Comparison of ENCODE assay signal across 23 cellular contexts in the genomic region with DNA sequence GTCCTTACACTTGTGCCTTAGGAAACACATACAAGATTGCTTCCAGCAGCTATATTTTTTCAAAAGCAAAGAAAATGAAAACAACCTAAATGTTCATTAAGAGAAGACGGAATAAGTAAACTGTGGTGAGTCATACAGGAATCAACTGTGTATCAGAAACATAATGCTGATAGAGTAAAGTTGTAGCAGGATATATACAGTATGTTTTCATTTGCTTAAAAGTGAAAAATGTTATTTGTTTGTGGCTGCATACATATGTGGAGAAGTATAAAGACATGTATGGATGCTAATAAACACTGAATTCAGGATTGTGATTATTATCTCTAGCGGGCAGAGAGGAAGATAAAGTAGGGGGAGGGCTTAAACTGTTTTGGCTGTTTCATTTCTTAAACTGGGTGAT. TPM values are rescaled to one million over a fixed set of nuclear protein-coding genes. Genes with fewer than 3 reads are reported as not detected.
DNase-seq lines count a peak whose midpoint lies in the region; ATAC-seq, FAIRE-seq and TF ChIP-seq lines count a peak whose summit lies in the region.
"Had no signal": no experiment of that assay in that cellular context is flagged by ENCODE, and none has a peak within 500 bp of the region (broad histone marks: within the 10 kb centered on the region; RNA-seq: fewer than 3 reads in every experiment).

No MANE protein-coding gene starts in this region.

- H3K9ac ChIP-seq in SK-N-MC (ENCODE audit: insufficient read length) = no peak overlapping the region

- POLR2A ChIA-PET in activated CD8-positive, alpha-beta T cell treated with anti-CD3 and anti-CD28 coated beads for 36 hours (lab: Charles Lee) = interaction anchor here (0.8 kb wide), 1 partner anchor 52 kb away, joined by 3 read pairs; no protein-coding TSS in a partner anchor
- POLR2A ChIA-PET in activated CD8-positive, alpha-beta T cell treated with anti-CD3 and anti-CD28 coated beads, Interleukin-2, amount 10 ng/mL, durations not matched to agents 7 days and 5 days (lab: Charles Lee) = no interaction called here

- FAIRE-seq in RCC 7860 (lab: Jason Lieb, UNC) = no peak
- FAIRE-seq: frontal cortex, GM12892 had no signal

- no peak for ATAC-seq in activated CD8-positive, alpha-beta T cell treated with anti-CD3 and anti-CD28 coated beads for 36 hours
- ATAC-seq in activated CD8-positive, alpha-beta T cell treated with anti-CD3 and anti-CD28 coated beads, Interleukin-2, amount 10 ng/mL, durations not matched to agents 7 days and 5 days = no peak
- ATAC-seq: left colon had no signal

- H2AFZ ChIP-seq in osteoblast (ENCODE audit: low read length) = no peak overlapping the region

- H3K4me3 ChIP-seq in SK-N-MC (no peak overlapping the region), neutrophil (ENCODE audit: low read depth in 1 of 2, low read length in 1 of 2) (no peak overlapping the region), osteoblast (ENCODE audit: insufficient read depth, low read length) (no peak overlapping the region)
- H3K4me3 ChIP-seq: stomach, tibial artery had no signal

- H3K9me3 ChIP-seq in SK-N-MC (ENCODE audit: low read depth, low read length) = no peaks in the 10 kb centered on the region
- no peaks in the 10 kb centered on the region for H3K9me3 ChIP-seq in neutrophil
- no peaks in the 10 kb centered on the region for H3K9me3 ChIP-seq in osteoblast (ENCODE audit: low read depth, low read length)
- H3K9me3 ChIP-seq: stomach, tibial artery had no signal

- peak overlapping the region; percentile 33; the same call in 1 of the 2 replicates for H3K27ac ChIP-seq in SK-N-MC
- H3K27ac ChIP-seq in neutrophil = peak overlapping the region; percentile 34
- H3K27ac ChIP-seq in osteoblast (ENCODE audit: low read depth, low read length) = no peak overlapping the region
- H3K27ac ChIP-seq: tibial artery had no signal

- H3K36me3 Mint-ChIP-seq in activated CD8-positive, alpha-beta T cell treated with anti-CD3 and anti-CD28 coated beads for 36 hours (ENCODE audit: low read depth) = peaks cover 50% of the 10 kb centered on the region
- H3K36me3 Mint-ChIP-seq in activated CD8-positive, alpha-beta T cell treated with anti-CD3 and anti-CD28 coated beads, Interleukin-2, amount 10 ng/mL, durations not matched to agents 7 days and 5 days (ENCODE audit: low read depth) = peaks cover 59% of the 10 kb centered on the region

- no peak overlapping the region for H3K4me3 Mint-ChIP-seq in activated CD8-positive, alpha-beta T cell treated with anti-CD3 and anti-CD28 coated beads for 36 hours
- no peak overlapping the region for H3K4me3 Mint-ChIP-seq in activated CD8-positive, alpha-beta T cell treated with anti-CD3 and anti-CD28 coated beads, Interleukin-2, amount 10 ng/mL, durations not matched to agents 7 days and 5 days
- H3K4me3 Mint-ChIP-seq: CD4-positive, alpha-beta T cell; naive B cell had no signal

- peaks cover 46% of the 10 kb centered on the region for H3K4me1 Mint-ChIP-seq in activated CD8-positive, alpha-beta T cell treated with anti-CD3 and anti-CD28 coated beads for 36 hours (ENCODE audit: low read depth)
- peaks cover 31% of the 10 kb centered on the region for H3K4me1 Mint-ChIP-seq in activated CD8-positive, alpha-beta T cell treated with anti-CD3 and anti-CD28 coated beads, Interleukin-2, amount 10 ng/mL, durations not matched to agents 7 days and 5 days (ENCODE audit: low read depth)

- DNase-seq in activated CD8-positive, alpha-beta T cell treated with anti-CD3 and anti-CD28 coated beads for 36 hours = no peak
- no peak for DNase-seq in activated CD8-positive, alpha-beta T cell treated with anti-CD3 and anti-CD28 coated beads, Interleukin-2, amount 10 ng/mL, durations not matched to agents 7 days and 5 days
- DNase-seq in SK-N-MC (ENCODE audit: low read depth, low spot score) (no peak), dermis blood vessel endothelial cell (peak; percentile 13), RCC 7860 (ENCODE audit: low spot score) (no peak), osteoblast (ENCODE audit: insufficient read length, low spot score, missing footprints) (no peak), KG1 (lab: John Stamatoyannopoulos, UW) (no peak)
- DNase-seq: activated naive CD4-positive, alpha-beta T cell treated with anti-CD3 and anti-CD28 coated beads, Interleukin-2, amount 50 U/mL, for 16 hours; aorta; CD4-positive, alpha-beta T cell; EL; hippocampal formation; left colon; naive B cell; NCI-H1092 treated with DMSO at 0.1 percent for 48 hours; NCI-H187 treated with DMSO at 0.1 percent for 48 hours; NCI-H526 treated with DMSO at 0.1 percent for 48 hours; stomach; T-helper 1 cell; tibial artery had no signal

- H3K9me3 Mint-ChIP-seq in activated CD8-positive, alpha-beta T cell treated with anti-CD3 and anti-CD28 coated beads for 36 hours = peaks cover 1% of the 10 kb centered on the region
- no peaks in the 10 kb centered on the region for H3K9me3 Mint-ChIP-seq in activated CD8-positive, alpha-beta T cell treated with anti-CD3 and anti-CD28 coated beads, Interleukin-2, amount 10 ng/mL, durations not matched to agents 7 days and 5 days (ENCODE audit: insufficient read depth)
- H3K9me3 Mint-ChIP-seq: CD4-positive, alpha-beta T cell; naive B cell had no signal

- H3K4me2 ChIP-seq in osteoblast (ENCODE audit: insufficient read depth, low read length) = no peak overlapping the region

- H3K4me1 ChIP-seq in neutrophil (ENCODE audit: control insufficient read depth in 1 of 2, insufficient read depth in 1 of 2, low read depth in 1 of 2, low read length in 1 of 2) (no peaks in the 10 kb centered on the region), osteoblast (ENCODE audit: insufficient read depth, low read length) (no peaks in the 10 kb centered on the region)

- intact Hi-C loops in activated CD8-positive, alpha-beta T cell treated with anti-CD3 and anti-CD28 coated beads for 36 hours (cut with micrococcal nuclease) = loop anchor here (10.0 kb wide), 1 partner anchor 746 kb away; a partner anchor contains a TSS

- peaks cover 66% of the 10 kb centered on the region for H3K36me3 ChIP-seq in SK-N-MC (ENCODE audit: insufficient read depth, low read length)
- peaks cover 46% of the 10 kb centered on the region for H3K36me3 ChIP-seq in neutrophil
- peaks cover 42% of the 10 kb centered on the region for H3K36me3 ChIP-seq in osteoblast (ENCODE audit: insufficient read depth, low read length)

- H3K27me3 ChIP-seq in neutrophil = no peaks in the 10 kb centered on the region
- H3K27me3 ChIP-seq in osteoblast (ENCODE audit: insufficient read depth, low read length) = no peaks in the 10 kb centered on the region
- H3K27me3 ChIP-seq: stomach, tibial artery had no signal

- peaks cover 12% of the 10 kb centered on the region for H4K20me1 ChIP-seq in osteoblast (ENCODE audit: insufficient read depth, low read length)

- H3K79me2 ChIP-seq in osteoblast (ENCODE audit: insufficient read depth, low read length) = peaks cover 62% of the 10 kb centered on the region

- CTCF ChIA-PET in activated CD8-positive, alpha-beta T cell treated with anti-CD3 and anti-CD28 coated beads for 36 hours (lab: Charles Lee) = interaction anchor here (1.4 kb wide), 1 partner anchor 28 kb away, joined by 5 read pairs; a partner anchor contains a TSS
- CTCF ChIA-PET in activated CD8-positive, alpha-beta T cell treated with anti-CD3 and anti-CD28 coated beads, Interleukin-2, amount 10 ng/mL, durations not matched to agents 7 days and 5 days (lab: Charles Lee) = interaction anchor here (0.9 to 2.5 kb wide), 4 partner anchors 15 to 96 kb away, joined by 3 to 8 read pairs (median 4); a partner anchor contains a TSS

- no peak for TF ChIP-seq CTCF in activated CD8-positive, alpha-beta T cell treated with anti-CD3 and anti-CD28 coated beads for 36 hours (IDR thresholded peaks at IDR 0.05)
- TF ChIP-seq CTCF in neutrophil (IDR thresholded peaks at IDR 0.05) = no peak
- no peak for TF ChIP-seq CTCF in osteoblast (IDR thresholded peaks at IDR 0.05; ENCODE audit: extremely low read depth, low read depth, low read length)

- no peaks in the 10 kb centered on the region for H3K27me3 Mint-ChIP-seq in activated CD8-positive, alpha-beta T cell treated with anti-CD3 and anti-CD28 coated beads for 36 hours
- H3K27me3 Mint-ChIP-seq in activated CD8-positive, alpha-beta T cell treated with anti-CD3 and anti-CD28 coated beads, Interleukin-2, amount 10 ng/mL, durations not matched to agents 7 days and 5 days (ENCODE audit: low read depth) = no peaks in the 10 kb centered on the region
- H3K27me3 Mint-ChIP-seq: CD4-positive, alpha-beta T cell; naive B cell had no signal

- H3K27ac Mint-ChIP-seq in activated CD8-positive, alpha-beta T cell treated with anti-CD3 and anti-CD28 coated beads for 36 hours = peak overlapping the region; percentile 82
- H3K27ac Mint-ChIP-seq in activated CD8-positive, alpha-beta T cell treated with anti-CD3 and anti-CD28 coated beads, Interleukin-2, amount 10 ng/mL, durations not matched to agents 7 days and 5 days = no peak overlapping the region

RNA-seq across cellular contexts. Expression of a gene that starts 8.3 kb away (rescaled TPM):
- total RNA-seq in activated CD8-positive, alpha-beta T cell treated with anti-CD3 and anti-CD28 coated beads for 36 hours = 10 to 100 TPM; 30.1 to 35.5 TPM
- total RNA-seq in activated CD8-positive, alpha-beta T cell treated with anti-CD3 and anti-CD28 coated beads, Interleukin-2, amount 10 ng/mL, durations not matched to agents 7 days and 5 days = 10 to 100 TPM; 35.0 to 35.4 TPM
- total RNA-seq in dermis blood vessel endothelial cell (33.7 and 48.0 TPM in 2 replicates), osteoblast (66.2 and 68.1 TPM in 2 replicates)

RNA-seq across cellular contexts. Expression of a gene that starts 28.1 kb away (rescaled TPM):
- total RNA-seq in activated CD8-positive, alpha-beta T cell treated with anti-CD3 and anti-CD28 coated beads for 36 hours = 1 to 10 TPM; 8.6 to 8.8 TPM
- total RNA-seq in activated CD8-positive, alpha-beta T cell treated with anti-CD3 and anti-CD28 coated beads, Interleukin-2, amount 10 ng/mL, durations not matched to agents 7 days and 5 days = 10 to 100 TPM; 16.4 to 16.7 TPM
- total RNA-seq in dermis blood vessel endothelial cell = 3.5 and 4.1 TPM in 2 replicates
- total RNA-seq in osteoblast = 46.3 and 51.9 TPM in 2 replicates

RNA-seq across cellular contexts. Expression of a gene that starts 49.6 kb away (rescaled TPM):
- total RNA-seq in activated CD8-positive, alpha-beta T cell treated with anti-CD3 and anti-CD28 coated beads for 36 hours = 10 to 100 TPM; 53.1 to 59.7 TPM
- total RNA-seq in activated CD8-positive, alpha-beta T cell treated with anti-CD3 and anti-CD28 coated beads, Interleukin-2, amount 10 ng/mL, durations not matched to agents 7 days and 5 days = 10 to 100 TPM; 64.0 to 65.2 TPM
- total RNA-seq in dermis blood vessel endothelial cell (31.3 and 35.9 TPM in 2 replicates), osteoblast (27.1 and 29.2 TPM in 2 replicates)
